ENCODE assay signal across 19 cellular contexts in the genomic region with DNA sequence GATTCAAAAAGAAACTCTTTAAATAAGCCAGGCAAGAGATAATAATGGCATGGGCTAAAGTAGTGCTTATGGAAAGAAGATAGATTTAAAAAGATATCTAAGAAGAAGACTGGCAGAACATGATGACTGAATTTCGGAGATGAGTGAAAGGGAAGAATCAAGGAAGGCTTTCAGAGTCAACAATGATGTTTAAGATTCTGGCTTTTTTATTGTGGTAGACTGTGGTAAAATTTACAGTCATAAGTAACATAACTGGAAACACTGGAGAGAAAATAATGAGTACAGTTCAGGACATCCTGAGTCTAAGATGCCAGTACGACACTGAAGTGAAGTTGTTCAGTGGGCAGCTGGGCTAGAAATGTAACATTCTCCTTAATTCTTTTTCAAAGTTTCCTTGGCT.
DNase-seq lines count a peak whose midpoint lies in the region; ATAC-seq lines count a peak whose summit lies in the region.
"Had no signal": no experiment of that assay in that cellular context is flagged by ENCODE, and none has a peak within 500 bp of the region (broad histone marks: within the 10 kb centered on the region; RNA-seq: fewer than 3 reads in every experiment).

No MANE protein-coding gene starts in this region.

- DNase-seq in activated CD4-positive, alpha-beta T cell treated with anti-CD3 and anti-CD28 coated beads for 36 hours, result no peak
- no peak for DNase-seq in activated CD4-positive, alpha-beta T cell treated with anti-CD3 and anti-CD28 coated beads, Interleukin-2, amount 10 ng/mL, durations not matched to agents 24 days and 14 days
- no peak for DNase-seq in activated T-cell treated with anti-CD3 and anti-CD28 coated beads, Interleukin-2, amount 50 U/mL, for 72 hours
- DNase-seq in activated T-cell treated with anti-CD3 and anti-CD28 coated beads, Interleukin-2, amount 50 U/mL, for 1 hour, result no peak
- no peak for DNase-seq in activated T-helper 1 cell treated with anti-CD3 and anti-CD28 coated beads, Interleukin-12 subunit alpha, Interleukin-12 subunit beta, Interleukin-2, Interleukin-4 antibody, amounts not matched to agents 30 ng/mL and 10 ng/mL and 1 ng/mL, durations not matched to agents 14 hours and 24 hours and 36 hours (ENCODE audit: low spot score)
- DNase-seq in stimulated activated effector memory CD8-positive, alpha-beta T cell treated with anti-CD3 and anti-CD28 coated beads, Interleukin-12 subunit alpha, Interleukin-12 subunit beta, amount 100 ng/mL, for 72 hours (ENCODE audit: low spot score in 2 of 2), result no peak
- no peak for DNase-seq in H4 (ENCODE audit: low spot score)
- DNase-seq: CD4-positive, CD25-positive, alpha-beta regulatory T cell; CD8-positive, alpha-beta memory T cell; DMS 273 treated with DMSO at 0.1 percent for 48 hours; DMS79; EL; GDM1; GOT3; H9 had no signal

- ATAC-seq in activated CD4-positive, alpha-beta T cell treated with anti-CD3 and anti-CD28 coated beads for 36 hours, result peak; percentile 55
- peak; percentile 75 to 88 for ATAC-seq in activated T-cell treated with anti-CD3 and anti-CD28 coated beads, Interleukin-2, amount 50 U/mL, for 72 hours (replicated peaks in 1 of 2)
- peak; percentile 65 for ATAC-seq in stimulated activated effector memory CD8-positive, alpha-beta T cell treated with anti-CD3 and anti-CD28 coated beads, Interleukin-12 subunit alpha, Interleukin-12 subunit beta, amount 100 ng/mL, for 72 hours
- no peak for ATAC-seq in GM21390 (IDR thresholded peaks at IDR 0.05; ENCODE audit: unreplicated experiment)
- ATAC-seq: GM12878, HCT116 had no signal

- POLR2A ChIA-PET in activated CD4-positive, alpha-beta T cell treated with anti-CD3 and anti-CD28 coated beads for 36 hours (lab: Charles Lee), result no interaction called here

- no peak overlapping the region for H3K27ac Mint-ChIP-seq in activated CD4-positive, alpha-beta T cell treated with anti-CD3 and anti-CD28 coated beads for 36 hours
- no peak overlapping the region for H3K27ac Mint-ChIP-seq in activated CD4-positive, alpha-beta T cell treated with anti-CD3 and anti-CD28 coated beads, Interleukin-2, amount 10 ng/mL, durations not matched to agents 24 days and 14 days
- H3K27ac Mint-ChIP-seq in activated T-cell treated with anti-CD3 and anti-CD28 coated beads, Interleukin-2, amount 50 U/mL, for 72 hours, result no peak overlapping the region
- peak overlapping the region; percentile 25 for H3K27ac Mint-ChIP-seq in activated T-helper 1 cell treated with anti-CD3 and anti-CD28 coated beads, Interleukin-12 subunit alpha, Interleukin-12 subunit beta, Interleukin-2, Interleukin-4 antibody, amounts not matched to agents 30 ng/mL and 10 ng/mL and 1 ng/mL, durations not matched to agents 14 hours and 24 hours and 36 hours
- no peak overlapping the region for H3K27ac Mint-ChIP-seq in stimulated activated effector memory CD8-positive, alpha-beta T cell treated with anti-CD3 and anti-CD28 coated beads, Interleukin-12 subunit alpha, Interleukin-12 subunit beta, amount 100 ng/mL, for 72 hours
- H3K27ac Mint-ChIP-seq: B cell had no signal

- intact Hi-C loops in activated CD4-positive, alpha-beta T cell treated with anti-CD3 and anti-CD28 coated beads for 36 hours (cut with DNase I, micrococcal nuclease), result no loop called here
- intact Hi-C loops in activated CD4-positive, alpha-beta T cell treated with anti-CD3 and anti-CD28 coated beads, Interleukin-2, amount 10 ng/mL, durations not matched to agents 24 days and 14 days (cut with micrococcal nuclease), result no loop called here
- intact Hi-C loops in activated T-helper 1 cell treated with anti-CD3 and anti-CD28 coated beads, Interleukin-12 subunit alpha, Interleukin-12 subunit beta, Interleukin-2, Interleukin-4 antibody, amounts not matched to agents 30 ng/mL and 10 ng/mL and 1 ng/mL, durations not matched to agents 14 hours and 24 hours and 36 hours (cut with micrococcal nuclease), result no loop called here

- H3K27me3 Mint-ChIP-seq in activated CD4-positive, alpha-beta T cell treated with anti-CD3 and anti-CD28 coated beads for 36 hours, result no peaks in the 10 kb centered on the region
- no peaks in the 10 kb centered on the region for H3K27me3 Mint-ChIP-seq in activated CD4-positive, alpha-beta T cell treated with anti-CD3 and anti-CD28 coated beads, Interleukin-2, amount 10 ng/mL, durations not matched to agents 24 days and 14 days
- no peaks in the 10 kb centered on the region for H3K27me3 Mint-ChIP-seq in activated T-cell treated with anti-CD3 and anti-CD28 coated beads, Interleukin-2, amount 50 U/mL, for 72 hours (ENCODE audit: low read depth)
- H3K27me3 Mint-ChIP-seq in activated T-helper 1 cell treated with anti-CD3 and anti-CD28 coated beads, Interleukin-12 subunit alpha, Interleukin-12 subunit beta, Interleukin-2, Interleukin-4 antibody, amounts not matched to agents 30 ng/mL and 10 ng/mL and 1 ng/mL, durations not matched to agents 14 hours and 24 hours and 36 hours (ENCODE audit: insufficient read depth), result no peaks in the 10 kb centered on the region
- H3K27me3 Mint-ChIP-seq: B cell; CD4-positive, CD25-positive, alpha-beta regulatory T cell; CD8-positive, alpha-beta memory T cell had no signal

- CTCF ChIA-PET in activated CD4-positive, alpha-beta T cell treated with anti-CD3 and anti-CD28 coated beads for 36 hours (lab: Charles Lee), result interaction anchor here (0.6 to 2.1 kb wide), 4 partner anchors 26 to 148 kb away, joined by 3 to 8 read pairs (median 4); no protein-coding TSS in a partner anchor

- no peaks in the 10 kb centered on the region for H3K36me3 Mint-ChIP-seq in activated CD4-positive, alpha-beta T cell treated with anti-CD3 and anti-CD28 coated beads for 36 hours (ENCODE audit: low read depth)
- H3K36me3 Mint-ChIP-seq in activated CD4-positive, alpha-beta T cell treated with anti-CD3 and anti-CD28 coated beads, Interleukin-2, amount 10 ng/mL, durations not matched to agents 24 days and 14 days (ENCODE audit: low read depth), result peaks cover 4% of the 10 kb centered on the region
- no peaks in the 10 kb centered on the region for H3K36me3 Mint-ChIP-seq in activated T-cell treated with anti-CD3 and anti-CD28 coated beads, Interleukin-2, amount 50 U/mL, for 72 hours (ENCODE audit: insufficient read depth in 2 of 2)
- peaks cover 3% of the 10 kb centered on the region for H3K36me3 Mint-ChIP-seq in activated T-helper 1 cell treated with anti-CD3 and anti-CD28 coated beads, Interleukin-12 subunit alpha, Interleukin-12 subunit beta, Interleukin-2, Interleukin-4 antibody, amounts not matched to agents 30 ng/mL and 10 ng/mL and 1 ng/mL, durations not matched to agents 14 hours and 24 hours and 36 hours (ENCODE audit: low read depth)
- H3K36me3 Mint-ChIP-seq in stimulated activated effector memory CD8-positive, alpha-beta T cell treated with anti-CD3 and anti-CD28 coated beads, Interleukin-12 subunit alpha, Interleukin-12 subunit beta, amount 100 ng/mL, for 72 hours, result peaks cover 5% of the 10 kb centered on the region

- no peak overlapping the region for H3K4me3 Mint-ChIP-seq in activated CD4-positive, alpha-beta T cell treated with anti-CD3 and anti-CD28 coated beads for 36 hours
- H3K4me3 Mint-ChIP-seq in activated CD4-positive, alpha-beta T cell treated with anti-CD3 and anti-CD28 coated beads, Interleukin-2, amount 10 ng/mL, durations not matched to agents 24 days and 14 days, result no peak overlapping the region
- H3K4me3 Mint-ChIP-seq in activated T-cell treated with anti-CD3 and anti-CD28 coated beads, Interleukin-2, amount 50 U/mL, for 72 hours, result no peak overlapping the region
- H3K4me3 Mint-ChIP-seq in activated T-helper 1 cell treated with anti-CD3 and anti-CD28 coated beads, Interleukin-12 subunit alpha, Interleukin-12 subunit beta, Interleukin-2, Interleukin-4 antibody, amounts not matched to agents 30 ng/mL and 10 ng/mL and 1 ng/mL, durations not matched to agents 14 hours and 24 hours and 36 hours, result no peak overlapping the region
- no peak overlapping the region for H3K4me3 Mint-ChIP-seq in stimulated activated effector memory CD8-positive, alpha-beta T cell treated with anti-CD3 and anti-CD28 coated beads, Interleukin-12 subunit alpha, Interleukin-12 subunit beta, amount 100 ng/mL, for 72 hours
- H3K4me3 Mint-ChIP-seq: B cell; CD4-positive, CD25-positive, alpha-beta regulatory T cell; CD8-positive, alpha-beta memory T cell; H9 had no signal

- no peaks in the 10 kb centered on the region for H3K9me3 Mint-ChIP-seq in activated CD4-positive, alpha-beta T cell treated with anti-CD3 and anti-CD28 coated beads for 36 hours (ENCODE audit: low read depth)
- no peaks in the 10 kb centered on the region for H3K9me3 Mint-ChIP-seq in activated CD4-positive, alpha-beta T cell treated with anti-CD3 and anti-CD28 coated beads, Interleukin-2, amount 10 ng/mL, durations not matched to agents 24 days and 14 days
- H3K9me3 Mint-ChIP-seq in activated T-cell treated with anti-CD3 and anti-CD28 coated beads, Interleukin-2, amount 50 U/mL, for 72 hours, result no peaks in the 10 kb centered on the region
- no peaks in the 10 kb centered on the region for H3K9me3 Mint-ChIP-seq in activated T-helper 1 cell treated with anti-CD3 and anti-CD28 coated beads, Interleukin-12 subunit alpha, Interleukin-12 subunit beta, Interleukin-2, Interleukin-4 antibody, amounts not matched to agents 30 ng/mL and 10 ng/mL and 1 ng/mL, durations not matched to agents 14 hours and 24 hours and 36 hours
- no peaks in the 10 kb centered on the region for H3K9me3 Mint-ChIP-seq in stimulated activated effector memory CD8-positive, alpha-beta T cell treated with anti-CD3 and anti-CD28 coated beads, Interleukin-12 subunit alpha, Interleukin-12 subunit beta, amount 100 ng/mL, for 72 hours
- H3K9me3 Mint-ChIP-seq: CD4-positive, CD25-positive, alpha-beta regulatory T cell; CD8-positive, alpha-beta memory T cell; H9 had no signal

- H3K4me1 Mint-ChIP-seq in activated CD4-positive, alpha-beta T cell treated with anti-CD3 and anti-CD28 coated beads for 36 hours, result peaks cover 24% of the 10 kb centered on the region
- peaks cover 10% of the 10 kb centered on the region for H3K4me1 Mint-ChIP-seq in activated CD4-positive, alpha-beta T cell treated with anti-CD3 and anti-CD28 coated beads, Interleukin-2, amount 10 ng/mL, durations not matched to agents 24 days and 14 days
- H3K4me1 Mint-ChIP-seq in activated T-cell treated with anti-CD3 and anti-CD28 coated beads, Interleukin-2, amount 50 U/mL, for 72 hours (ENCODE audit: low read depth), result peaks cover 20% of the 10 kb centered on the region
- H3K4me1 Mint-ChIP-seq in activated T-helper 1 cell treated with anti-CD3 and anti-CD28 coated beads, Interleukin-12 subunit alpha, Interleukin-12 subunit beta, Interleukin-2, Interleukin-4 antibody, amounts not matched to agents 30 ng/mL and 10 ng/mL and 1 ng/mL, durations not matched to agents 14 hours and 24 hours and 36 hours (ENCODE audit: low read depth), result peaks cover 14% of the 10 kb centered on the region
- peaks cover 16% of the 10 kb centered on the region for H3K4me1 Mint-ChIP-seq in stimulated activated effector memory CD8-positive, alpha-beta T cell treated with anti-CD3 and anti-CD28 coated beads, Interleukin-12 subunit alpha, Interleukin-12 subunit beta, amount 100 ng/mL, for 72 hours
- H3K4me1 Mint-ChIP-seq: H9 had no signal
